In genomic region chr6:84411060-84411629, GRCh38 we compare ENCODE assay signal across 1 cellular context.
TF ChIP-seq lines count a peak whose summit lies in the region.

No MANE protein-coding gene starts in this region.

TF ChIP-seq in GM23338, 12 proteins besides CTCF, POLR2A, EP300 and RAD21 (continued from another document):
- TF ChIP-seq ZNF462 (CRISPR knock-in tag; IDR thresholded peaks at IDR 0.05) (no peak), EZH2 (IDR thresholded peaks at IDR 0.05; ENCODE audit: low read depth, unreplicated experiment) (no peak), ZNF114 (CRISPR knock-in tag; IDR thresholded peaks at IDR 0.05) (no peak), NANOG (IDR thresholded peaks at IDR 0.05; ENCODE audit: borderline replicate concordance) (no peak), POLR2AphosphoS5 (IDR thresholded peaks at IDR 0.05; ENCODE audit: low read depth) (no peak), CREB1 (CRISPR knock-in tag; IDR thresholded peaks at IDR 0.05; ENCODE audit: low read depth) (no peak), JUNB (IDR thresholded peaks at IDR 0.05; ENCODE audit: unreplicated experiment) (no peak), STAT1 (IDR thresholded peaks at IDR 0.05; ENCODE audit: unreplicated experiment) (no peak), ZNF331 (CRISPR knock-in tag; IDR thresholded peaks at IDR 0.05; ENCODE audit: low read depth) (no peak), EZH2phosphoT487 (IDR thresholded peaks at IDR 0.05; ENCODE audit: unreplicated experiment) (no peak), REST (IDR thresholded peaks at IDR 0.05; ENCODE audit: unreplicated experiment) (no peak)
